In genomic region chr2:156466739-156467405, GRCh38 we compare ENCODE assay signal across 9 cellular contexts. TPM values are rescaled to one million over a fixed set of nuclear protein-coding genes. Genes with fewer than 3 reads are reported as not detected.
DNase-seq lines count a peak whose midpoint lies in the region; ATAC-seq and TF ChIP-seq lines count a peak whose summit lies in the region.
"Had no signal": no experiment of that assay in that cellular context is flagged by ENCODE, and none has a peak within 500 bp of the region (broad histone marks: within the 10 kb centered on the region; RNA-seq: fewer than 3 reads in every experiment).

No MANE protein-coding gene starts in this region.

- H3K9me3 ChIP-seq in hepatocyte (ENCODE audit: low read depth) (no peaks in the 10 kb centered on the region), skeletal muscle tissue (ENCODE audit: control insufficient read depth in 3 of 3, low read length in 3 of 3) (no peaks in the 10 kb centered on the region)

- DNase-seq in HFF-Myc (ENCODE audit: extremely low read depth, low read depth) (peak; percentile 43), astrocyte of the cerebellum (ENCODE audit: low read depth) (peak; percentile 78), hepatocyte (ENCODE audit: low spot score) (no peak), NCI-H1048 (lab: John Stamatoyannopoulos, UW) (no peak), hepatic stellate cell (ENCODE audit: low spot score) (no peak)
- DNase-seq: activated T-cell treated with anti-CD3 and anti-CD28 coated beads, Interleukin-2, amount 50 U/mL, for 1 hour had no signal

- 47% methylated on average over 3 of the region's 3 CpGs for WGBS in hepatocyte (ENCODE audit: low lambda C conversion rate, missing lambda C conversion rate)

- no peaks in the 10 kb centered on the region for H3K9me2 ChIP-seq in hepatocyte (replicated peaks; ENCODE audit: insufficient read depth)

- no peaks in the 10 kb centered on the region for H3K36me3 ChIP-seq in hepatocyte (replicated peaks; ENCODE audit: insufficient read depth, low read depth)
- H3K36me3 ChIP-seq in skeletal muscle tissue (ENCODE audit: control insufficient read depth in 3 of 3, insufficient read depth in 3 of 3, low read length in 3 of 3), result no peaks in the 10 kb centered on the region

- H3K27ac ChIP-seq in hepatocyte (peak overlapping the region; percentile 59), skeletal muscle tissue (ENCODE audit: low read depth, low read length) (peak overlapping the region; percentile 45)

- H4K20me1 ChIP-seq in hepatocyte (ENCODE audit: insufficient read depth, poor library complexity, severe bottlenecking), result no peaks in the 10 kb centered on the region

- in situ Hi-C loops in astrocyte of the cerebellum (cut with HindIII; ENCODE audit: low sequenced_read_pairs), result no loop called here

- ATAC-seq in GM19035 (IDR thresholded peaks at IDR 0.05; ENCODE audit: unreplicated experiment) (no peak), GM21825 (IDR thresholded peaks at IDR 0.05; ENCODE audit: unreplicated experiment) (no peak)

- TF ChIP-seq CTCF in HFF-Myc (IDR thresholded peaks at IDR 0.05; ENCODE audit: low read depth, low read length, missing control alignments), result no peak
- no peak for TF ChIP-seq CTCF in astrocyte of the cerebellum (IDR thresholded peaks at IDR 0.05; ENCODE audit: low read depth, low read length, missing control alignments)
- TF ChIP-seq CTCF in hepatocyte (IDR thresholded peaks at IDR 0.05; ENCODE audit: poor library complexity), result no peak

- H3K4me1 ChIP-seq in hepatocyte (ENCODE audit: insufficient read depth) (peaks cover 28% of the 10 kb centered on the region), skeletal muscle tissue (ENCODE audit: control insufficient read depth in 3 of 3, insufficient read depth in 3 of 3, low read length in 3 of 3) (peaks cover 14 to 23% (median 15%) of the 10 kb centered on the region in 3 donors)

- peaks cover 49% of the 10 kb centered on the region for H3K79me2 ChIP-seq in hepatocyte

- peak overlapping the region; percentile 57 for H3K4me2 ChIP-seq in hepatocyte

- H3K4me3 ChIP-seq in HFF-Myc (replicated peaks; ENCODE audit: low read depth, low read length) (0 out of 2 replicates have a peak overlapping the region, but pooled peaks have one; percentile 6), astrocyte of the cerebellum (ENCODE audit: low read depth, low read length) (peak overlapping the region; percentile 5), hepatocyte (no peak overlapping the region), skeletal muscle tissue (ENCODE audit: low read length in 3 of 3) (peak overlapping the region in 1 of 3 donors; percentile 45)

- H2AFZ ChIP-seq in hepatocyte, result no peak overlapping the region

- H3K27me3 ChIP-seq in hepatocyte (no peaks in the 10 kb centered on the region), skeletal muscle tissue (ENCODE audit: control insufficient read depth in 3 of 3, insufficient read depth in 3 of 3, low read length in 3 of 3) (no peaks in the 10 kb centered on the region)

- H3K9ac ChIP-seq in skeletal muscle tissue (ENCODE audit: low read depth in 1 of 3, low read length in 3 of 3), result peak overlapping the region in 1 of 3 donors; percentile 35

RNA-seq across cellular contexts. Expression of gene GPD2, which starts 30.7 kb away (rescaled TPM):
- total RNA-seq in hepatocyte (63.7 and 71.7 TPM in 2 replicates), skeletal muscle tissue (17.2 TPM)
- polyA plus RNA-seq in hepatocyte, result 6.7 and 10.8 TPM in 2 replicates

Comparison
In these comparisons a context has a peak if more than half of its experiments do, and no peak if none do; other contexts are left out.
1. DNase-seq: peak in HFF-Myc (single experiment) and astrocyte of the cerebellum (single experiment); none in hepatocyte (single experiment), NCI-H1048 (single experiment) and hepatic stellate cell (single experiment).